Comparison of ENCODE assay signal across 1 cellular context in the genomic region with DNA sequence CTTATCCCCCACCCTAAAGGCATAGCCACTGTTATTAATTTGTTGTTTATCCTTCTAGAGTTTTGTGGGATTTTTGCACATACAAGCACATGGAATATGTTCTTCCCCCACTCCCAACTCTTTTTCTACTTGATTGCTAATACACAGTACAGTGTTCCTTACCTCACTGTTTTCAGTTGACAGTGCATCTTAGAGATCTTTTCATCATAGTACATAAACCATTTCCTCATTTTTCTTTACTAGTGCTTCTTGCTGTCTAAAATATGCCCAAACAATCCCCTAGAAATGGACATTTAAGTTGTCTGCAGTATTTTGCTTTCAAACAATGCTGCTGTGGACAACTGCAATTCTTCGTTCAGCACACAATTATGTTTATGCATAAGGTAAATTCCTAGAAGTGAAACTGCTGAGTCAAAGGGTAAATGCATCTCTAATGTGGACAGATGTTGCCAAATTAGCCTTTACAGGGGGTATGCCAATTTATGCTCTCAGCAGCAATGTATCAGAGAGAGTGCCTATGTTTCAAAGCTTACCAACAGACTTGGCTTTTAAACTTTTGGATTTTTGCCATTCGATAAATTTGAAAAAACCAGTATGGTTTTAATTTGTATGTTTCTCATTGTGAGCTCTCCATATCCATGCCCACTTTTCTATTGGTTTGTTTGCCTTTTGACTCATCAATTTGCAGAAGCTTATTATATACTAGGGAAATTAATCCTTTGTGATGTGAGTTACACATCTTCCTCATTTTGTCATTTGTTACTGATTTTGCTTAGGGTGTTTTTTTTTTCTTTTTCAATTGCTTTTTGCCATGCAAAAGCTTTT.
A peak's percentile ranks its signal among the peaks of the same experiment; 100 is the strongest.
TF ChIP-seq lines count a peak whose summit lies in the region.

No MANE protein-coding gene starts in this region.

TF ChIP-seq in GM12878, 131 proteins besides CTCF, POLR2A, EP300 and RAD21 (continued from another document):
- TF ChIP-seq, protein P1, sequence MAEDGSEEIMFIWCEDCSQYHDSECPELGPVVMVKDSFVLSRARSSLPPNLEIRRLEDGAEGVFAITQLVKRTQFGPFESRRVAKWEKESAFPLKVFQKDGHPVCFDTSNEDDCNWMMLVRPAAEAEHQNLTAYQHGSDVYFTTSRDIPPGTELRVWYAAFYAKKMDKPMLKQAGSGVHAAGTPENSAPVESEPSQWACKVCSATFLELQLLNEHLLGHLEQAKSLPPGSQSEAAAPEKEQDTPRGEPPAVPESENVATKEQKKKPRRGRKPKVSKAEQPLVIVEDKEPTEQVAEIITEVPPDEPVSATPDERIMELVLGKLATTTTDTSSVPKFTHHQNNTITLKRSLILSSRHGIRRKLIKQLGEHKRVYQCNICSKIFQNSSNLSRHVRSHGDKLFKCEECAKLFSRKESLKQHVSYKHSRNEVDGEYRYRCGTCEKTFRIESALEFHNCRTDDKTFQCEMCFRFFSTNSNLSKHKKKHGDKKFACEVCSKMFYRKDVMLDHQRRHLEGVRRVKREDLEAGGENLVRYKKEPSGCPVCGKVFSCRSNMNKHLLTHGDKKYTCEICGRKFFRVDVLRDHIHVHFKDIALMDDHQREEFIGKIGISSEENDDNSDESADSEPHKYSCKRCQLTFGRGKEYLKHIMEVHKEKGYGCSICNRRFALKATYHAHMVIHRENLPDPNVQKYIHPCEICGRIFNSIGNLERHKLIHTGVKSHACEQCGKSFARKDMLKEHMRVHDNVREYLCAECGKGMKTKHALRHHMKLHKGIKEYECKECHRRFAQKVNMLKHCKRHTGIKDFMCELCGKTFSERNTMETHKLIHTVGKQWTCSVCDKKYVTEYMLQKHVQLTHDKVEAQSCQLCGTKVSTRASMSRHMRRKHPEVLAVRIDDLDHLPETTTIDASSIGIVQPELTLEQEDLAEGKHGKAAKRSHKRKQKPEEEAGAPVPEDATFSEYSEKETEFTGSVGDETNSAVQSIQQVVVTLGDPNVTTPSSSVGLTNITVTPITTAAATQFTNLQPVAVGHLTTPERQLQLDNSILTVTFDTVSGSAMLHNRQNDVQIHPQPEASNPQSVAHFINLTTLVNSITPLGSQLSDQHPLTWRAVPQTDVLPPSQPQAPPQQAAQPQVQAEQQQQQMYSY (CRISPR knock-in tag; IDR thresholded peaks at IDR 0.05): no peak
- TF ChIP-seq, protein P2, sequence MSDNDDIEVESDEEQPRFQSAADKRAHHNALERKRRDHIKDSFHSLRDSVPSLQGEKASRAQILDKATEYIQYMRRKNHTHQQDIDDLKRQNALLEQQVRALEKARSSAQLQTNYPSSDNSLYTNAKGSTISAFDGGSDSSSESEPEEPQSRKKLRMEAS (IDR thresholded peaks at IDR 0.05; ENCODE audit: low read depth, low read length): no peak
- TF ChIP-seq ZNF207 (IDR thresholded peaks at IDR 0.05; ENCODE audit: borderline replicate concordance): no peak
- TF ChIP-seq SIX5 (IDR thresholded peaks at IDR 0.05; ENCODE audit: low read depth, low read length, severe bottlenecking): no peak
- TF ChIP-seq CHD4 (IDR thresholded peaks at IDR 0.05): no peak
- TF ChIP-seq MTA2 (IDR thresholded peaks at IDR 0.05; ENCODE audit: low read depth): peak; percentile 9; the same call in 1 of the 2 replicates
- peak; percentile 95 for TF ChIP-seq ZNF217 (IDR thresholded peaks at IDR 0.05)
- no peak for TF ChIP-seq ETV6 (conservative IDR thresholded peaks at IDR 0.05 in 1 of 2, IDR thresholded peaks at IDR 0.05 in 1 of 2; ENCODE audit: borderline replicate concordance in 1 of 2, low read depth in 1 of 2)
- TF ChIP-seq TCF12 (IDR thresholded peaks at IDR 0.05; ENCODE audit: low read depth, low read length): no peak
- TF ChIP-seq, protein P3, sequence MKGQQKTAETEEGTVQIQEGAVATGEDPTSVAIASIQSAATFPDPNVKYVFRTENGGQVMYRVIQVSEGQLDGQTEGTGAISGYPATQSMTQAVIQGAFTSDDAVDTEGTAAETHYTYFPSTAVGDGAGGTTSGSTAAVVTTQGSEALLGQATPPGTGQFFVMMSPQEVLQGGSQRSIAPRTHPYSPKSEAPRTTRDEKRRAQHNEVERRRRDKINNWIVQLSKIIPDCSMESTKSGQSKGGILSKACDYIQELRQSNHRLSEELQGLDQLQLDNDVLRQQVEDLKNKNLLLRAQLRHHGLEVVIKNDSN (IDR thresholded peaks at IDR 0.05; ENCODE audit: borderline replicate concordance, extremely low read length, insufficient read depth, low read depth, low read length): no peak
TF ChIP-seq in GM12878: peak in this region for 10.
